In genomic region chr15:94838281-94838680, GRCh38 we compare ENCODE assay signal across 20 cellular contexts.
"Had no signal": no experiment of that assay in that cellular context is flagged by ENCODE, and none has a peak within 500 bp of the region (broad histone marks: within the 10 kb centered on the region; RNA-seq: fewer than 3 reads in every experiment).

No MANE protein-coding gene starts in this region.

- H3K36me3 ChIP-seq: SJSA1 had no signal

- H3K9me3 ChIP-seq: SJSA1 had no signal

- DNase-seq: KBM-7, MV-4-11, NCI-H1048, NCI-H1105, NCI-H1417 treated with DMSO at 0.1 percent for 48 hours, NCI-H146, NCI-H1694 treated with DMSO at 0.1 percent for 48 hours, NCI-H1930, NCI-H2081, NCI-H2107, NCI-H2227 treated with DMSO at 0.1 percent for 48 hours, NCI-H524, NCI-H526 treated with DMSO at 0.1 percent for 48 hours, NCI-H748 treated with DMSO at 0.1 percent for 48 hours, Right ventricle myocardium superior, RPMI8226, SIG-M5 had no signal

- H3K27ac ChIP-seq: HL-60, SJSA1, SK-N-MC had no signal

- H3K4me1 ChIP-seq: SJSA1 had no signal

- H3K4me3 ChIP-seq: SJSA1, SK-N-MC had no signal

- H3K27me3 ChIP-seq: SJSA1 had no signal
